25 cellular contexts compared by ENCODE assay signal in the genomic region with DNA sequence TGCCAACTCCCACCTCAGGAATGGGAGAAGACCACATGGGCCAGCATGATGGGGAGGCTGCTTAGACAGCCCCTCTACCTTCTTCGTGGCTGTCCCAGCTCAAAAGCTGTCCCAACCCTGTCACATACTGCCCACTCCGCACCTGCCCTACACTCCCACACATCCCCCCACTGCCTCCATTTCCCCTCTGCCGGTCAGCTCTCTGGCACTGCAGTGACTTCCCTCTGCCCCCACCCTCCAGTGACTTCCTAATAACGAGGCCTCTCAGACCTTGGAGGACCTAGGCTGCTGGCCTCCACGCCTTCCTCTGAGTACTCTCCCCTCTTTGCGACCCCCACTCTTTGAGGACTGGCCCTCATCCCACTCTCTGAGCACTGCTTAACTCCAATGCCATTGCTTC. TPM values are rescaled to one million over a fixed set of nuclear protein-coding genes. Genes with fewer than 3 reads are reported as not detected.
DNase-seq lines count a peak whose midpoint lies in the region; ATAC-seq and TF ChIP-seq lines count a peak whose summit lies in the region.
"Had no signal": no experiment of that assay in that cellular context is flagged by ENCODE, and none has a peak within 500 bp of the region (broad histone marks: within the 10 kb centered on the region; RNA-seq: fewer than 3 reads in every experiment).

No MANE protein-coding gene starts in this region.

- H3K27me3 ChIP-seq in colonic mucosa (no peaks in the 10 kb centered on the region), neural progenitor cell (peaks cover 3% of the 10 kb centered on the region)

- no peak for TF ChIP-seq CTCF in colonic mucosa (IDR thresholded peaks at IDR 0.05)
- no peak for TF ChIP-seq CTCF in neural progenitor cell (IDR thresholded peaks at IDR 0.05)

- intact Hi-C loops in colonic mucosa (cut with DNase I), result loop anchor here (10.0 kb wide), 1 partner anchor 1289 kb away; no protein-coding TSS in a partner anchor

- H3K4me1 Mint-ChIP-seq in neural progenitor cell (peaks cover 44% of the 10 kb centered on the region), T-helper 17 cell (peaks cover 11% of the 10 kb centered on the region)

- H4K20me1 ChIP-seq in neural progenitor cell (ENCODE audit: low read depth), result no peaks in the 10 kb centered on the region

- H3K9ac ChIP-seq in colonic mucosa (ENCODE audit: low read depth in 2 of 2, low read length in 2 of 2), result no peak overlapping the region
- no peak overlapping the region for H3K9ac ChIP-seq in neural progenitor cell
- H3K9ac ChIP-seq: SK-N-SH had no signal

- H3K36me3 ChIP-seq in colonic mucosa (no peaks in the 10 kb centered on the region), neural progenitor cell (no peaks in the 10 kb centered on the region)

- peak overlapping the region; percentile 30 for H3K27ac Mint-ChIP-seq in neural progenitor cell
- H3K27ac Mint-ChIP-seq in T-helper 17 cell, result no peak overlapping the region
- H3K27ac Mint-ChIP-seq: CD8-positive, alpha-beta memory T cell had no signal

- H3K4me1 ChIP-seq in colonic mucosa (no peaks in the 10 kb centered on the region), neural progenitor cell (peaks cover 22% of the 10 kb centered on the region)

- H2AFZ ChIP-seq in neural progenitor cell (replicated peaks), result no peak overlapping the region

- H3F3A ChIP-seq in neural progenitor cell (ENCODE audit: low read depth), result peaks cover 7% of the 10 kb centered on the region

- H3K9me3 Mint-ChIP-seq in neural progenitor cell, result no peaks in the 10 kb centered on the region
- H3K9me3 Mint-ChIP-seq: CD8-positive, alpha-beta memory T cell had no signal

- no peak overlapping the region for H3K4me3 Mint-ChIP-seq in neural progenitor cell
- H3K4me3 Mint-ChIP-seq in T-helper 17 cell, result no peak overlapping the region
- H3K4me3 Mint-ChIP-seq: CD8-positive, alpha-beta memory T cell had no signal

- H3K27ac ChIP-seq in colonic mucosa (no peak overlapping the region), neural progenitor cell (no peak overlapping the region)
- H3K27ac ChIP-seq: C4-2B had no signal

- H3K79me2 ChIP-seq in neural progenitor cell (ENCODE audit: low read depth), result no peaks in the 10 kb centered on the region

- H3K9me3 ChIP-seq in colonic mucosa (no peaks in the 10 kb centered on the region), neural progenitor cell (ENCODE audit: low read depth) (no peaks in the 10 kb centered on the region), T-helper 17 cell (ENCODE audit: control insufficient read depth, low read length, poor library complexity, severe bottlenecking) (no peaks in the 10 kb centered on the region)
- H3K9me3 ChIP-seq: SK-N-SH had no signal

- ATAC-seq in T-helper 17 cell, result no peak
- ATAC-seq: HepG2, PC-3 had no signal

- H3K4me2 ChIP-seq in neural progenitor cell, result no peak overlapping the region
- H3K4me2 ChIP-seq: SK-N-SH had no signal

- no peak overlapping the region for H3K4me3 ChIP-seq in colonic mucosa
- H3K4me3 ChIP-seq in neural progenitor cell, result no peak overlapping the region

- DNase-seq in AML-193 (lab: John Stamatoyannopoulos, UW) (peak; percentile 16 to 24), GF-D8 (lab: John Stamatoyannopoulos, UW) (peak; percentile 54), colonic mucosa (peak; percentile 14), neural progenitor cell (ENCODE audit: low spot score) (no peak), T-helper 17 cell (no peak), pons (ENCODE audit: low spot score) (no peak), 8988T (no peak), globus pallidus (ENCODE audit: low spot score) (no peak)
- DNase-seq: CD8-positive, alpha-beta memory T cell; DMS 273 treated with DMSO at 0.1 percent for 48 hours; DMS79; EL; Karpas-422; NCI-H1105; NCI-H146; NCI-H1930; NCI-H446 treated with DMSO at 0.1 percent for 48 hours; NCI-H526; NCI-H82; NK-92 treated with Interleukin-12 subunit alpha and Interleukin-12 subunit beta, amount 100 ng/mL, for 24 hours; PC-3; SK-N-SH had no signal

- no peaks in the 10 kb centered on the region for H3K36me3 Mint-ChIP-seq in neural progenitor cell
- peaks cover 2% of the 10 kb centered on the region for H3K36me3 Mint-ChIP-seq in T-helper 17 cell (ENCODE audit: low read depth)
- H3K36me3 Mint-ChIP-seq: CD8-positive, alpha-beta memory T cell had no signal

- H3K27me3 Mint-ChIP-seq in neural progenitor cell (ENCODE audit: insufficient read depth, low read depth) (peaks cover 5% of the 10 kb centered on the region), T-helper 17 cell (peaks cover 54% of the 10 kb centered on the region)

RNA-seq across cellular contexts. Expression of gene KY, which starts 45.3 kb away (rescaled TPM):
- total RNA-seq in colonic mucosa, result under 1 TPM; 0.32 to 0.44 TPM
- 0.09 TPM in 1 of 2 replicates, not detected in the other for total RNA-seq in neural progenitor cell (ENCODE audit: low replicate concordance)
- total RNA-seq in T-helper 17 cell, result not detected
- total RNA-seq: CD8-positive, alpha-beta memory T cell; HepG2; HT1080 had no signal

Comparison
In these comparisons a context has a peak if more than half of its experiments do, and no peak if none do; other contexts are left out.
1. DNase-seq: peak in AML-193 (2 of 2), GF-D8 (single experiment) and colonic mucosa (single experiment); none in neural progenitor cell (single experiment), T-helper 17 cell (0 of 3), pons (single experiment), 8988T (single experiment) and globus pallidus (single experiment).